10 cellular contexts compared by ENCODE assay signal in the genomic region with DNA sequence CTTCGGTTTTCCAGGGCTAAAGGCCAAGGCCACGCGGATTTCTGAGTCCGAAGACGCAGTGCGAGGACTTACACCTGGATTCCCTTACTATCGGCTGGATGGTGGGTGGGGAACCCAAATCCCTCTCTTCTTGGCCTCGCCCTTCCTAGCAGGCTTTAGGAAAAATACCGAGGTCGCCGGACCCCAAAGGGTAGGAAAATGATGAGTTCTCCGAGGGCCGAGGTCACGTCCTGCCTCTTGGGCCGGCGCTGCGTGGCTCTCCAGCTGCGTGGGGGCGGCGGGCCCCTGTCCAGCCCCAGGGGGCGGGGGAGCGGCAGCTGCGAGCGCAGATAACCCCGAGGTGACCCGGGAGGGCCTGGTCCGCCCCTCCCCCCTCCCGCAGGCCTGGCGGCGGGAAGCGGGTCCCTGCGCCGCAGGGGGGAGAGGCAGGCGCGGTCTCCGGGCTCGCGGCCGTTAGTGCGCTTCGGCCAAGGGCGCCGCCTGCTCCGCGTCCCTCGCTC. TPM values are rescaled to one million over a fixed set of nuclear protein-coding genes. Genes with fewer than 3 reads are reported as not detected.
DNase-seq lines count a peak whose midpoint lies in the region; TF ChIP-seq lines count a peak whose summit lies in the region.
"Had no signal": no experiment of that assay in that cellular context is flagged by ENCODE, and none has a peak within 500 bp of the region (broad histone marks: within the 10 kb centered on the region; RNA-seq: fewer than 3 reads in every experiment).

No MANE protein-coding gene starts in this region.

- H3K9me3 ChIP-seq in adipocyte (ENCODE audit: control insufficient read depth, low read length) (no peaks in the 10 kb centered on the region), neural progenitor cell (ENCODE audit: low read depth) (no peaks in the 10 kb centered on the region)

- H3K36me3 Mint-ChIP-seq in neural progenitor cell = no peaks in the 10 kb centered on the region
- H3K36me3 Mint-ChIP-seq in T-helper 2 cell treated with Interferon-gamma antibody and Interleukin-4, amounts not matched to agents 5 μg/mL and 100 μg/mL, for 36 hours (ENCODE audit: low read depth) = peaks cover 3% of the 10 kb centered on the region

- H3K4me3 ChIP-seq in adipocyte (ENCODE audit: low read length) (peak overlapping the region; percentile 69), neural progenitor cell (peak overlapping the region; percentile 50)

- H3K9ac ChIP-seq in adipocyte (ENCODE audit: low read length) (no peak overlapping the region), neural progenitor cell (no peak overlapping the region)

- H3K27me3 ChIP-seq in adipocyte (replicated peaks; ENCODE audit: control insufficient read depth, insufficient read depth, low read length) (peaks cover 67% of the 10 kb centered on the region), neural progenitor cell (peaks cover 100% of the 10 kb centered on the region)

- H3K4me2 ChIP-seq in neural progenitor cell = peak overlapping the region; percentile 69

- no peak overlapping the region for H3K27ac Mint-ChIP-seq in neural progenitor cell
- H3K27ac Mint-ChIP-seq in T-helper 2 cell treated with Interferon-gamma antibody and Interleukin-4, amounts not matched to agents 5 μg/mL and 100 μg/mL, for 36 hours = no peak overlapping the region

- peak overlapping the region; percentile 50 for H3K4me3 Mint-ChIP-seq in neural progenitor cell
- no peak overlapping the region for H3K4me3 Mint-ChIP-seq in T-helper 2 cell treated with Interferon-gamma antibody and Interleukin-4, amounts not matched to agents 5 μg/mL and 100 μg/mL, for 36 hours

- CTCF ChIA-PET in HEK293T (lab: Yijun Ruan, JAX) = no interaction called here

- no peak for TF ChIP-seq CTCF in neural progenitor cell (IDR thresholded peaks at IDR 0.05)

- H3K79me2 ChIP-seq in neural progenitor cell (ENCODE audit: low read depth) = no peaks in the 10 kb centered on the region

- H4K20me1 ChIP-seq in neural progenitor cell (ENCODE audit: low read depth) = peaks cover 76% of the 10 kb centered on the region

- DNase-seq in GF-D8 (lab: John Stamatoyannopoulos, UW) (peak; percentile 48), HEK293T (ENCODE audit: extremely low spot score) (peak; percentile 64), adipocyte (ENCODE audit: low read depth) (no peak), neural progenitor cell (ENCODE audit: low spot score) (peak; percentile 22), amygdala (lab: John Stamatoyannopoulos, UW) (no peak), pons (ENCODE audit: low spot score) (no peak)
- DNase-seq in T-helper 2 cell treated with Interferon-gamma antibody and Interleukin-4, amounts not matched to agents 5 μg/mL and 100 μg/mL, for 36 hours (ENCODE audit: low spot score) = no peak
- DNase-seq: activated CD4-positive, CD25-positive, alpha-beta regulatory T cell; NCI-H524 treated with DMSO at 0.1 percent for 48 hours had no signal

- peaks cover 10% of the 10 kb centered on the region for H3K4me1 ChIP-seq in adipocyte (ENCODE audit: control insufficient read depth, insufficient read depth, low read length)
- peaks cover 44% of the 10 kb centered on the region for H3K4me1 ChIP-seq in neural progenitor cell

- no peak overlapping the region for H2AFZ ChIP-seq in neural progenitor cell (replicated peaks)

- H3K27ac ChIP-seq in neural progenitor cell = no peak overlapping the region

- H3F3A ChIP-seq in neural progenitor cell (ENCODE audit: low read depth) = peaks cover 62% of the 10 kb centered on the region

- no peaks in the 10 kb centered on the region for H3K36me3 ChIP-seq in adipocyte (ENCODE audit: control insufficient read depth, insufficient read depth, low read length, severe bottlenecking)
- no peaks in the 10 kb centered on the region for H3K36me3 ChIP-seq in neural progenitor cell

- H3K4me1 Mint-ChIP-seq in neural progenitor cell = peaks cover 29% of the 10 kb centered on the region
- H3K4me1 Mint-ChIP-seq in T-helper 2 cell treated with Interferon-gamma antibody and Interleukin-4, amounts not matched to agents 5 μg/mL and 100 μg/mL, for 36 hours (ENCODE audit: low read depth) = peaks cover 17% of the 10 kb centered on the region

- POLR2A ChIA-PET in HEK293T (lab: Yijun Ruan, JAX) = interaction anchor here (1.8 kb wide), 1 partner anchor 19 kb away, joined by 8 read pairs; the partner anchor contains the start of gene BUB3

- no peaks in the 10 kb centered on the region for H3K9me3 Mint-ChIP-seq in neural progenitor cell
- H3K9me3 Mint-ChIP-seq in T-helper 2 cell treated with Interferon-gamma antibody and Interleukin-4, amounts not matched to agents 5 μg/mL and 100 μg/mL, for 36 hours = no peaks in the 10 kb centered on the region

- peaks cover 81% of the 10 kb centered on the region for H3K27me3 Mint-ChIP-seq in neural progenitor cell (ENCODE audit: insufficient read depth, low read depth)
- H3K27me3 Mint-ChIP-seq in T-helper 2 cell treated with Interferon-gamma antibody and Interleukin-4, amounts not matched to agents 5 μg/mL and 100 μg/mL, for 36 hours (ENCODE audit: low read depth) = peaks cover 79% of the 10 kb centered on the region

TF ChIP-seq in HEK293T, 16 proteins besides CTCF, POLR2A, EP300 and RAD21:
- TF ChIP-seq SP1 (IDR thresholded peaks at IDR 0.05) = no peak

RNA-seq across cellular contexts. Expression of gene HMX3, which starts 0.8 kb away (rescaled TPM):
- 0.12 TPM in 1 of 2 replicates, not detected in the other for total RNA-seq in neural progenitor cell (ENCODE audit: low replicate concordance)
- total RNA-seq: dermis microvascular lymphatic vessel endothelial cell had no signal

RNA-seq across cellular contexts. Expression of gene HMX2, which starts 13.0 kb away (rescaled TPM):
- 0.15 and 0.21 TPM in 2 replicates for total RNA-seq in neural progenitor cell (ENCODE audit: low replicate concordance)
- total RNA-seq: dermis microvascular lymphatic vessel endothelial cell had no signal

RNA-seq across cellular contexts. Expression of gene BUB3, which starts 19.2 kb away (rescaled TPM):
- 245 and 249 TPM in 2 replicates for total RNA-seq in neural progenitor cell (ENCODE audit: low replicate concordance)

Comparison
In these comparisons a context has a peak if more than half of its experiments do, and no peak if none do; other contexts are left out.
1. DNase-seq: peak in GF-D8 (single experiment), HEK293T (single experiment) and neural progenitor cell (single experiment); none in adipocyte (single experiment), amygdala (0 of 56), pons (single experiment) and T-helper 2 cell treated with Interferon-gamma antibody and Interleukin-4, amounts not matched to agents 5 μg/mL and 100 μg/mL, for 36 hours (single experiment).